Comparison of ENCODE assay signal across 1 cellular context in the genomic region with DNA sequence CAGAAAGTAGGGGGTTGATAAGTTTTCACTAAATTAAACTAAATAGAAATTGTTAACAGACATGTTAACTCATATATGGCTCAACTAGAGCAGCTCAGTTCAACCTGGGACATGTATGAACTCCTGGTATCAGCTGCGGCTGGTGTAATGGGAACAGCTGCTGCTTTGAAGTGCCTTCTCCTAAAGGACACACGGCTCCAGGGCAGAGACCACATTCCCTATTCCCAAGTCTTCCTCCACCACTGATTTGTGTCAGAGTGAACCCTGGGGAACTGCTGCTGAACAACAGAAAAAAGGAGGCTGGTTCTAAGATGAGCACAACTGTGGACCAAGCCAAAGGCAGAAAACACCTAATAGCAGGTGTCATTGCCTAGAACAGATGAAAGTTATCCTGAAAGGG.
TF ChIP-seq lines count a peak whose summit lies in the region.

No MANE protein-coding gene starts in this region.

TF ChIP-seq in GM23338, 12 proteins besides CTCF, POLR2A, EP300 and RAD21 (continued from another document):
- TF ChIP-seq, protein P1, sequence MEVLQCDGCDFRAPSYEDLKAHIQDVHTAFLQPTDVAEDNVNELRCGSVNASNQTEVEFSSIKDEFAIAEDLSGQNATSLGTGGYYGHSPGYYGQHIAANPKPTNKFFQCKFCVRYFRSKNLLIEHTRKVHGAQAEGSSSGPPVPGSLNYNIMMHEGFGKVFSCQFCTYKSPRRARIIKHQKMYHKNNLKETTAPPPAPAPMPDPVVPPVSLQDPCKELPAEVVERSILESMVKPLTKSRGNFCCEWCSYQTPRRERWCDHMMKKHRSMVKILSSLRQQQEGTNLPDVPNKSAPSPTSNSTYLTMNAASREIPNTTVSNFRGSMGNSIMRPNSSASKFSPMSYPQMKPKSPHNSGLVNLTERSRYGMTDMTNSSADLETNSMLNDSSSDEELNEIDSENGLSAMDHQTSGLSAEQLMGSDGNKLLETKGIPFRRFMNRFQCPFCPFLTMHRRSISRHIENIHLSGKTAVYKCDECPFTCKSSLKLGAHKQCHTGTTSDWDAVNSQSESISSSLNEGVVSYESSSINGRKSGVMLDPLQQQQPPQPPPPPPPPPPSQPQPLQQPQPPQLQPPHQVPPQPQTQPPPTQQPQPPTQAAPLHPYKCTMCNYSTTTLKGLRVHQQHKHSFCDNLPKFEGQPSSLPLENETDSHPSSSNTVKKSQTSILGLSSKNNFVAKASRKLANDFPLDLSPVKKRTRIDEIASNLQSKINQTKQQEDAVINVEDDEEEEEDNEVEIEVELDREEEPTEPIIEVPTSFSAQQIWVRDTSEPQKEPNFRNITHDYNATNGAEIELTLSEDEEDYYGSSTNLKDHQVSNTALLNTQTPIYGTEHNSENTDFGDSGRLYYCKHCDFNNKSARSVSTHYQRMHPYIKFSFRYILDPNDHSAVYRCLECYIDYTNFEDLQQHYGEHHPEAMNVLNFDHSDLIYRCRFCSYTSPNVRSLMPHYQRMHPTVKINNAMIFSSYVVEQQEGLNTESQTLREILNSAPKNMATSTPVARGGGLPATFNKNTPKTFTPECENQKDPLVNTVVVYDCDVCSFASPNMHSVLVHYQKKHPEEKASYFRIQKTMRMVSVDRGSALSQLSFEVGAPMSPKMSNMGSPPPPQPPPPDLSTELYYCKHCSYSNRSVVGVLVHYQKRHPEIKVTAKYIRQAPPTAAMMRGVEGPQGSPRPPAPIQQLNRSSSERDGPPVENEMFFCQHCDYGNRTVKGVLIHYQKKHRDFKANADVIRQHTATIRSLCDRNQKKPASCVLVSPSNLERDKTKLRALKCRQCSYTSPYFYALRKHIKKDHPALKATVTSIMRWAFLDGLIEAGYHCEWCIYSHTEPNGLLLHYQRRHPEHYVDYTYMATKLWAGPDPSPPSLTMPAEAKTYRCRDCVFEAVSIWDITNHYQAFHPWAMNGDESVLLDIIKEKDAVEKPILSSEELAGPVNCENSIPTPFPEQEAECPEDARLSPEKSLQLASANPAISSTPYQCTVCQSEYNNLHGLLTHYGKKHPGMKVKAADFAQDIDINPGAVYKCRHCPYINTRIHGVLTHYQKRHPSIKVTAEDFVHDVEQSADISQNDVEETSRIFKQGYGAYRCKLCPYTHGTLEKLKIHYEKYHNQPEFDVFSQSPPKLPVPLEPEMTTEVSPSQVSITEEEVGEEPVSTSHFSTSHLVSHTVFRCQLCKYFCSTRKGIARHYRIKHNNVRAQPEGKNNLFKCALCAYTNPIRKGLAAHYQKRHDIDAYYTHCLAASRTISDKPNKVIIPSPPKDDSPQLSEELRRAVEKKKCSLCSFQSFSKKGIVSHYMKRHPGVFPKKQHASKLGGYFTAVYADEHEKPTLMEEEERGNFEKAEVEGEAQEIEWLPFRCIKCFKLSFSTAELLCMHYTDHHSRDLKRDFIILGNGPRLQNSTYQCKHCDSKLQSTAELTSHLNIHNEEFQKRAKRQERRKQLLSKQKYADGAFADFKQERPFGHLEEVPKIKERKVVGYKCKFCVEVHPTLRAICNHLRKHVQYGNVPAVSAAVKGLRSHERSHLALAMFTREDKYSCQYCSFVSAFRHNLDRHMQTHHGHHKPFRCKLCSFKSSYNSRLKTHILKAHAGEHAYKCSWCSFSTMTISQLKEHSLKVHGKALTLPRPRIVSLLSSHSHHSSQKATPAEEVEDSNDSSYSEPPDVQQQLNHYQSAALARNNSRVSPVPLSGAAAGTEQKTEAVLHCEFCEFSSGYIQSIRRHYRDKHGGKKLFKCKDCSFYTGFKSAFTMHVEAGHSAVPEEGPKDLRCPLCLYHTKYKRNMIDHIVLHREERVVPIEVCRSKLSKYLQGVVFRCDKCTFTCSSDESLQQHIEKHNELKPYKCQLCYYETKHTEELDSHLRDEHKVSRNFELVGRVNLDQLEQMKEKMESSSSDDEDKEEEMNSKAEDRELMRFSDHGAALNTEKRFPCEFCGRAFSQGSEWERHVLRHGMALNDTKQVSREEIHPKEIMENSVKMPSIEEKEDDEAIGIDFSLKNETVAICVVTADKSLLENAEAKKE (CRISPR knock-in tag; IDR thresholded peaks at IDR 0.05), result no peak
